ENCODE assay signal across 8 cellular contexts in the genomic region with DNA sequence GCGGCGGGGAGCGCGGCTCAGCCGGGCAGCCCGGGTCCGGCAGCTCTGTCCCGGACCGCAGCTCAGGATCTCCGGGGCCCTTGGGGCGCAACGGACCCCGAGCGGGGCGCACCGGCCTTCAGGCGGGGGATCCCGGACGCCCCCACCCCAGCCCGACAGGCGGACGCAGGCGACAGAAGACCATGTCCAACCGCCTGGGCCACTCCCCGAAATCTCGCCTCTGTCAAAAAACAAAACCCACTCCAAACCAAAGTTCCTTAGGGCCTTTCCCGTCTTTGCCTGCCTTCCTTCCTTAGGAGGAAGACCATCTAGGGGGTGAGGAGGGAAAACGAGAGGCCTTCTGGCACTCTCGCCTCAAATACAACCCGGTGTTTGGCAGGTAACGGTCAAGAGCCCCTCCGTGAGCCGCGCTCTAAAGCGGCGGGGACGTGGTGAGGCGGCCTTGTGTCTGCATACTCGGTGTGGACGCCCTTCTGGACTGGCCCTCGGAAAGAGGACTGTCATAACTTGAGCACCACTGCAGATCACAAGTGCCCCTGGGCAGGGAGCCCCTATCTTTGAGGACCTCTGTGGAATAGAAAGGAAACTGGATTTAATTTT. TPM values are rescaled to one million over a fixed set of nuclear protein-coding genes. Genes with fewer than 3 reads are reported as not detected.
DNase-seq lines count a peak whose midpoint lies in the region; ATAC-seq, FAIRE-seq and TF ChIP-seq lines count a peak whose summit lies in the region.

No MANE protein-coding gene starts in this region.

- FAIRE-seq in keratinocyte (lab: Jason Lieb, UNC), result no peak

- H3K27me3 ChIP-seq in KMS-11 (ENCODE audit: insufficient read depth, low read depth) (no peaks in the 10 kb centered on the region), keratinocyte (ENCODE audit: control insufficient read depth, extremely low read depth, insufficient read depth, low read length) (no peaks in the 10 kb centered on the region), subcutaneous abdominal adipose tissue (ENCODE audit: control insufficient read depth in 5 of 5, insufficient read depth in 4 of 5, low read length in 5 of 5) (no peaks in the 10 kb centered on the region)

- no peaks in the 10 kb centered on the region for H3K9me3 Mint-ChIP-seq in brain

- H3K9ac ChIP-seq in KMS-11, result peak overlapping the region; percentile 54; the same call in 1 of the 2 replicates
- peak overlapping the region; percentile 87 for H3K9ac ChIP-seq in keratinocyte (ENCODE audit: control insufficient read depth, extremely low read depth, insufficient read depth, low read length)
- H3K9ac ChIP-seq in subcutaneous abdominal adipose tissue (ENCODE audit: low read length in 5 of 5), result peak overlapping the region; percentile 88 to 99 (median 97)

- H3K4me3 ChIP-seq in KMS-11 (IDR thresholded peaks at IDR 0.05; ENCODE audit: insufficient read depth, low read depth, low read length), result no peak overlapping the region
- peak overlapping the region; percentile 84 to 93 (median 87) for H3K4me3 ChIP-seq in keratinocyte (ENCODE audit: control insufficient read depth in 2 of 3, extremely low read depth in 1 of 3, insufficient read depth in 2 of 3, low read depth in 1 of 3, low read length in 3 of 3)
- H3K4me3 ChIP-seq in subcutaneous abdominal adipose tissue (ENCODE audit: low read depth in 1 of 5, low read length in 5 of 5), result peak overlapping the region; percentile 93 to 98 (median 95)

- peak overlapping the region; percentile 98 for H3K4me2 ChIP-seq in KMS-11
- peak overlapping the region; percentile 79 for H3K4me2 ChIP-seq in keratinocyte (ENCODE audit: control insufficient read depth, extremely low read depth, insufficient read depth, low read depth, low read length)

- H3K4me3 Mint-ChIP-seq in brain, result peak overlapping the region; percentile 96 to 98 (median 97)

- peaks cover 18% of the 10 kb centered on the region for H3K27me3 Mint-ChIP-seq in brain

- dilution Hi-C loops in keratinocyte (cut with MboI; ENCODE audit: extremely low pct_ligation_motif_present, low sequenced_read_pairs), result no loop called here

- H3K4me1 ChIP-seq in KMS-11 (ENCODE audit: low read depth, poor library complexity, severe bottlenecking) (peaks cover 12% of the 10 kb centered on the region), keratinocyte (ENCODE audit: control insufficient read depth, extremely low read depth, insufficient read depth, low read length) (peaks cover 20% of the 10 kb centered on the region), subcutaneous abdominal adipose tissue (ENCODE audit: control insufficient read depth in 5 of 5, insufficient read depth in 5 of 5, low read length in 5 of 5) (peaks cover 2 to 28% (median 20%) of the 10 kb centered on the region in 5 donors)

- H4K20me1 ChIP-seq in KMS-11 (ENCODE audit: insufficient read depth), result no peaks in the 10 kb centered on the region
- no peaks in the 10 kb centered on the region for H4K20me1 ChIP-seq in keratinocyte (ENCODE audit: control insufficient read depth, extremely low read depth, insufficient read depth, low read length)

- no peak for TF ChIP-seq CTCF in KMS-11 (conservative IDR thresholded peaks at IDR 0.05; ENCODE audit: low read depth, low read length)
- no peak for TF ChIP-seq CTCF in brain (conservative IDR thresholded peaks at IDR 0.05)
- no peak for TF ChIP-seq CTCF in keratinocyte (optimal IDR thresholded peaks at IDR 0.05 in 1 of 3, IDR thresholded peaks at IDR 0.05 in 1 of 3, conservative IDR thresholded peaks at IDR 0.05 in 1 of 3; ENCODE audit: extremely low read depth in 1 of 3, insufficient read depth in 2 of 3, low read length in 3 of 3)

- no peaks in the 10 kb centered on the region for H3K9me1 ChIP-seq in keratinocyte (ENCODE audit: control insufficient read depth, extremely low read depth, insufficient read depth, low read length)

- H3K27ac Mint-ChIP-seq in brain, result peak overlapping the region; percentile 92 to 97 (median 96)

- H3K36me3 ChIP-seq in KMS-11 (ENCODE audit: insufficient read depth), result no peaks in the 10 kb centered on the region
- peaks cover 0 to 1% of the 10 kb centered on the region in 2 experiments for H3K36me3 ChIP-seq in keratinocyte (ENCODE audit: control insufficient read depth in 2 of 2, extremely low read depth in 1 of 2, insufficient read depth in 2 of 2, low read length in 2 of 2)
- peaks cover 6 to 15% (median 9%) of the 10 kb centered on the region in 5 donors for H3K36me3 ChIP-seq in subcutaneous abdominal adipose tissue (ENCODE audit: control insufficient read depth in 5 of 5, insufficient read depth in 5 of 5, low read length in 5 of 5)

- H3K36me3 Mint-ChIP-seq in brain, result peaks cover 31% of the 10 kb centered on the region

- H3K79me2 ChIP-seq in KMS-11 (ENCODE audit: insufficient read depth, low read depth) (peaks cover 11% of the 10 kb centered on the region), keratinocyte (ENCODE audit: control insufficient read depth, insufficient read depth, low read length) (peaks cover 14% of the 10 kb centered on the region)

- H3K9me3 ChIP-seq in keratinocyte (ENCODE audit: control insufficient read depth, low read depth, low read length) (no peaks in the 10 kb centered on the region), subcutaneous abdominal adipose tissue (ENCODE audit: control insufficient read depth in 5 of 5, low read length in 5 of 5) (no peaks in the 10 kb centered on the region)

- ATAC-seq in GM18873 (IDR thresholded peaks at IDR 0.05; ENCODE audit: low FRiP score, unreplicated experiment) (peak; percentile 27), HG02623 (IDR thresholded peaks at IDR 0.05; ENCODE audit: unreplicated experiment) (no peak)

- peak overlapping the region; percentile 78; the same call in 1 of the 2 replicates for H3K27ac ChIP-seq in KMS-11
- peak overlapping the region; percentile 62 for H3K27ac ChIP-seq in keratinocyte (ENCODE audit: control insufficient read depth, insufficient read depth, low read length)
- peak overlapping the region; percentile 85 for H3K27ac ChIP-seq in subcutaneous abdominal adipose tissue (ENCODE audit: low read depth, low read length)

- DNase-seq in AG08396 (ENCODE audit: low spot score), result peak; percentile 39
- no peak for DNase-seq in keratinocyte (ENCODE audit: low read depth, low spot score)
- no peak for DNase-seq in stimulated activated CD4-positive, alpha-beta T cell treated with anti-CD3 and anti-CD28 coated beads, Interleukin-2, amount 100 ng/mL, for 24 hours

- peak overlapping the region; percentile 81 for H2AFZ ChIP-seq in KMS-11 (ENCODE audit: low read depth)
- peak overlapping the region; percentile 94 for H2AFZ ChIP-seq in keratinocyte (ENCODE audit: control insufficient read depth, low read length)

- H3K4me1 Mint-ChIP-seq in brain, result peaks cover 45% of the 10 kb centered on the region

RNA-seq across cellular contexts. Expression of gene HCFC2, which starts 0.6 kb away (rescaled TPM):
- polyA plus RNA-seq in brain (ENCODE audit: insufficient read depth, low read depth, low replicate concordance) (2.9 TPM), keratinocyte (5.3 to 8.4 TPM (median 8.3 TPM) in 3 replicates)
- polyA plus RNA-seq in keratinocyte (2011; ENCODE audit: low read depth), result 2.4 TPM
- polyA plus RNA-seq in keratinocyte (2011; cell fraction: cytosol; rRNA removed), result 3.1 and 8.2 TPM in 2 replicates
- 11.9 and 12.8 TPM in 2 replicates for polyA plus RNA-seq in keratinocyte (2011; cell fraction: nucleus; rRNA removed)
- polyA plus RNA-seq in keratinocyte (2012; ENCODE audit: low replicate concordance), result 4.4 and 6.6 TPM in 2 replicates
- polyA minus RNA-seq in keratinocyte, result 1.9 to 14.2 TPM (median 7.5 TPM) in 3 replicates
- 3.5 TPM for polyA minus RNA-seq in keratinocyte (2011; cell fraction: cytosol; rRNA and poly(A)+ RNA removed)
- 6.5 and 14.7 TPM in 2 replicates for polyA minus RNA-seq in keratinocyte (2011; cell fraction: nucleus; rRNA and poly(A)+ RNA removed)

RNA-seq across cellular contexts. Expression of gene GLT8D2, which starts 15.0 kb away (rescaled TPM):
- polyA plus RNA-seq in brain (ENCODE audit: insufficient read depth, low read depth, low replicate concordance) (0.95 TPM), keratinocyte (1.1 to 1.4 TPM (median 1.2 TPM) in 3 replicates)
- 0.35 TPM for polyA plus RNA-seq in keratinocyte (2011; ENCODE audit: low read depth)
- polyA plus RNA-seq in keratinocyte (2011; cell fraction: cytosol; rRNA removed), result 0.61 and 1.2 TPM in 2 replicates
- polyA plus RNA-seq in keratinocyte (2011; cell fraction: nucleus; rRNA removed), result 1.8 and 1.9 TPM in 2 replicates
- 0.28 and 0.96 TPM in 2 replicates for polyA plus RNA-seq in keratinocyte (2012; ENCODE audit: low replicate concordance)
- 0.96 TPM in 2 of 3 replicates, not detected in the other for polyA minus RNA-seq in keratinocyte
- not detected for polyA minus RNA-seq in keratinocyte (2011; cell fraction: cytosol; rRNA and poly(A)+ RNA removed)
- 0.39 and 0.42 TPM in 2 replicates for polyA minus RNA-seq in keratinocyte (2011; cell fraction: nucleus; rRNA and poly(A)+ RNA removed)
